11 cellular contexts compared by ENCODE assay signal in the genomic region with DNA sequence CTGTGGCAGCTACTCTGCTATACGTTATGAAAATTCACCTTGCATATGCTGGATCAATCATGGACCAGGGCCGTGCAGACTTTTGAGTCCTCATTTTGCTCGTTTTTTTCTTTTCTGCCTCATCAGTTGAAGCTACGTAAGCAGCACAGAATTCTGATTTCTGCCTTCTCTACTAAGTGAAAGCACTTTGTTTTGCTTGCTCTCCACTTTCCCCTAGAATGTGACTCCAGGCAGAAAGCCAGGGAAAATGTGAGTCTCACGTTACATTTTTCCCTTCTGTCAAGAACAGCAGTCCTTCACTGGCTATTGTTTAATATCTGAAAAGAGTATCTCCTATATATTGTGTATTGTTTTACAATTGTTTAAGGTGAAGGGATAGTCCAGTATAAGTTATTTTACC.
DNase-seq lines count a peak whose midpoint lies in the region; ATAC-seq and TF ChIP-seq lines count a peak whose summit lies in the region.
"Had no signal": no experiment of that assay in that cellular context is flagged by ENCODE, and none has a peak within 500 bp of the region (broad histone marks: within the 10 kb centered on the region; RNA-seq: fewer than 3 reads in every experiment).

No MANE protein-coding gene starts in this region.

- H3K4me1 ChIP-seq in thoracic aorta (ENCODE audit: control insufficient read depth in 1 of 2, low read depth in 2 of 2) = no peaks in the 10 kb centered on the region
- no peaks in the 10 kb centered on the region for H3K4me1 ChIP-seq in left ventricle myocardium inferior

- no peak for TF ChIP-seq CTCF in kidney epithelial cell (IDR thresholded peaks at IDR 0.05; ENCODE audit: insufficient read depth, low read length, poor library complexity, severe bottlenecking)
- no peak for TF ChIP-seq CTCF in thoracic aorta (IDR thresholded peaks at IDR 0.05)
- TF ChIP-seq CTCF in left ventricle myocardium inferior (IDR thresholded peaks at IDR 0.05; ENCODE audit: borderline replicate concordance) = no peak

- CTCF ChIA-PET in activated CD4-positive, alpha-beta T cell treated with anti-CD3 and anti-CD28 coated beads for 36 hours (lab: Charles Lee) = no interaction called here

- H3K9me3 ChIP-seq in thoracic aorta (no peaks in the 10 kb centered on the region), left ventricle myocardium inferior (replicated peaks) (peaks cover 4% of the 10 kb centered on the region)

- H3K4me3 ChIP-seq in kidney epithelial cell (ENCODE audit: low read depth, low read length) (no peak overlapping the region), thoracic aorta (peak overlapping the region; percentile 52), left ventricle myocardium inferior (no peak overlapping the region)

- H3K27me3 ChIP-seq in kidney epithelial cell (ENCODE audit: control insufficient read depth, insufficient read depth, low read length) (no peaks in the 10 kb centered on the region), thoracic aorta (replicated peaks; ENCODE audit: insufficient read depth) (no peaks in the 10 kb centered on the region), left ventricle myocardium inferior (ENCODE audit: low read depth) (no peaks in the 10 kb centered on the region)

- intact Hi-C loops in activated CD4-positive, alpha-beta T cell treated with anti-CD3 and anti-CD28 coated beads for 36 hours (cut with DNase I, micrococcal nuclease) = no loop called here
- intact Hi-C loops in left ventricle myocardium inferior (cut with micrococcal nuclease) = no loop called here

- no peaks in the 10 kb centered on the region for H3K27me3 Mint-ChIP-seq in activated CD4-positive, alpha-beta T cell treated with anti-CD3 and anti-CD28 coated beads for 36 hours

- POLR2A ChIA-PET in activated CD4-positive, alpha-beta T cell treated with anti-CD3 and anti-CD28 coated beads for 36 hours (lab: Charles Lee) = no interaction called here

- DNase-seq in NCI-H2171 treated with DMSO at 0.1 percent for 48 hours (lab: John Stamatoyannopoulos, UW) (peak; percentile 8), NCI-H2171 (lab: John Stamatoyannopoulos, UW) (no peak), astrocyte of the hippocampus (ENCODE audit: low read depth, low spot score) (peak; percentile 65), kidney epithelial cell (ENCODE audit: low read depth) (peak; percentile 1), thoracic aorta (ENCODE audit: low spot score) (no peak), NCI-H526 (lab: John Stamatoyannopoulos, UW) (no peak), left ventricle myocardium inferior (no peak)
- no peak for DNase-seq in activated CD4-positive, alpha-beta T cell treated with anti-CD3 and anti-CD28 coated beads for 36 hours
- DNase-seq: cerebellar nuclear complex, RPMI8226, small intestine had no signal

- H3K36me3 Mint-ChIP-seq in activated CD4-positive, alpha-beta T cell treated with anti-CD3 and anti-CD28 coated beads for 36 hours (ENCODE audit: low read depth) = no peaks in the 10 kb centered on the region

- no peaks in the 10 kb centered on the region for H3K36me3 ChIP-seq in kidney epithelial cell (ENCODE audit: control insufficient read depth, insufficient read depth, low read length)
- no peaks in the 10 kb centered on the region for H3K36me3 ChIP-seq in thoracic aorta
- H3K36me3 ChIP-seq in left ventricle myocardium inferior = no peaks in the 10 kb centered on the region

- ATAC-seq in thoracic aorta (ENCODE audit: insufficient number of reproducible peaks, low FRiP score, low read depth) = no peak
- ATAC-seq in activated CD4-positive, alpha-beta T cell treated with anti-CD3 and anti-CD28 coated beads for 36 hours = no peak

- no peak overlapping the region for H3K4me3 Mint-ChIP-seq in activated CD4-positive, alpha-beta T cell treated with anti-CD3 and anti-CD28 coated beads for 36 hours

- H3K9me3 Mint-ChIP-seq in activated CD4-positive, alpha-beta T cell treated with anti-CD3 and anti-CD28 coated beads for 36 hours (ENCODE audit: low read depth) = peaks cover 5% of the 10 kb centered on the region

- H3K4me1 Mint-ChIP-seq in activated CD4-positive, alpha-beta T cell treated with anti-CD3 and anti-CD28 coated beads for 36 hours = no peaks in the 10 kb centered on the region

- H3K27ac ChIP-seq in thoracic aorta = no peak overlapping the region
- H3K27ac ChIP-seq in left ventricle myocardium inferior (replicated peaks) = no peak overlapping the region

- no peak overlapping the region for H3K27ac Mint-ChIP-seq in activated CD4-positive, alpha-beta T cell treated with anti-CD3 and anti-CD28 coated beads for 36 hours

Comparison
In these comparisons a context has a peak if more than half of its experiments do, and no peak if none do; other contexts are left out.
1. DNase-seq: peak in NCI-H2171 treated with DMSO at 0.1 percent for 48 hours (single experiment), astrocyte of the hippocampus (single experiment) and kidney epithelial cell (single experiment); none in NCI-H2171 (single experiment), thoracic aorta (single experiment), NCI-H526 (0 of 2), activated CD4-positive, alpha-beta T cell treated with anti-CD3 and anti-CD28 coated beads for 36 hours (single experiment) and left ventricle myocardium inferior (single experiment).